ENCODE assay signal across 12 cellular contexts in the genomic region with DNA sequence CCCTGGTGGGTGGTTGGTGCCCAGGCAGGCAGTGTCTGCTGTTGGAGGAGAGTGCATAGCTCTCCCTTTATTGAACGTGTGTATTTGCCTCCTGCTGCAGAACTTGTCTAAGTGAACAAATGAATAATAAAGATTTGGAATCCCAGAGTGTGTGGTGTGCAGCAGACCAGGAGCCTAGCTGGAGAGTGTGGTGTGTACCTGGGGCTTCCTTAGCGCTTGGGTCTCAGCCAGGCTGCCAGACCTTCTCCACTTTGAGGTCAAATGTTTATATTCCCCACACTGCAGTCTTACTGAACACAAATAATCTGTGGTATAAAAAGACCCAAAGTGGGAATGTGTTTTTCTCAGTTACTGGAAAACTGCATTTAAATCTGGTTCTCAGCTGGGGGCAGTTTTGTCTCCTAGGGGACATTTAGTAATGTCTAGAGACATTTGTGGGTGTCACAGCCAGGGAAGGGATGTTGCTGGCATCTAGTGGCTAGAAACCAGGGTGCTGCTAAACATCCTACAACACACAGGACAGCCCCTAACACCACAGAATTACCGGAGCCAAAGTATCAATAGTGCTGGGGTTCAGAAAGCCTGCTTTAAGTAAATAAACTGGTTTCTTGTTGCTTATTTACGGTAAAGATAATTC. TPM values are rescaled to one million over a fixed set of nuclear protein-coding genes. Genes with fewer than 3 reads are reported as not detected.
DNase-seq lines count a peak whose midpoint lies in the region; ATAC-seq and TF ChIP-seq lines count a peak whose summit lies in the region.
"Had no signal": no experiment of that assay in that cellular context is flagged by ENCODE, and none has a peak within 500 bp of the region (broad histone marks: within the 10 kb centered on the region; RNA-seq: fewer than 3 reads in every experiment).

No MANE protein-coding gene starts in this region.

- ATAC-seq in activated T-helper 17 cell treated with anti-CD3 and anti-CD28 coated beads, Interleukin-2, amount 50 U/mL, for 72 hours (replicated peaks): peak; percentile 51
- ATAC-seq in natural killer cell treated with Interleukin-12 subunit alpha and Interleukin-12 subunit beta and Interleukin-15 and Interleukin-18, amount 100 ng/mL, for 72 hours: no peak
- ATAC-seq: left lung had no signal

- no peaks in the 10 kb centered on the region for H3K27me3 Mint-ChIP-seq in activated T-helper 17 cell treated with anti-CD3 and anti-CD28 coated beads, Interleukin-2, amount 50 U/mL, for 72 hours
- H3K27me3 Mint-ChIP-seq in natural killer cell treated with Interleukin-12 subunit alpha and Interleukin-12 subunit beta and Interleukin-15 and Interleukin-18, amount 100 ng/mL, for 72 hours: no peaks in the 10 kb centered on the region

- H3K27ac Mint-ChIP-seq in activated T-helper 17 cell treated with anti-CD3 and anti-CD28 coated beads, Interleukin-2, amount 50 U/mL, for 72 hours: no peak overlapping the region
- no peak overlapping the region for H3K27ac Mint-ChIP-seq in natural killer cell treated with Interleukin-12 subunit alpha and Interleukin-12 subunit beta and Interleukin-15 and Interleukin-18, amount 100 ng/mL, for 72 hours

- no peak overlapping the region for H3K4me3 Mint-ChIP-seq in activated T-helper 17 cell treated with anti-CD3 and anti-CD28 coated beads, Interleukin-2, amount 50 U/mL, for 72 hours
- H3K4me3 Mint-ChIP-seq in natural killer cell treated with Interleukin-12 subunit alpha and Interleukin-12 subunit beta and Interleukin-15 and Interleukin-18, amount 100 ng/mL, for 72 hours: no peak overlapping the region

- DNase-seq in DMS153 treated with DMSO at 0.1 percent for 48 hours (lab: John Stamatoyannopoulos, UW; ENCODE audit: unreplicated experiment): peak; percentile 22
- no peak for DNase-seq in DMS153 (lab: John Stamatoyannopoulos, UW)
- DNase-seq in HFF-Myc (ENCODE audit: extremely low read depth, low read depth): no peak
- DNase-seq in natural killer cell treated with Interleukin-12 subunit alpha and Interleukin-12 subunit beta and Interleukin-15 and Interleukin-18, amount 100 ng/mL, for 72 hours (ENCODE audit: low spot score): peak; percentile 25
- DNase-seq in NCI-H1694 treated with DMSO at 0.1 percent for 48 hours (lab: John Stamatoyannopoulos, UW): no peak
- no peak for DNase-seq in AG20443 (ENCODE audit: low spot score)
- no peak for DNase-seq in inferior parietal cortex (ENCODE audit: extremely low spot score)
- DNase-seq: 8988T had no signal

- H3K4me3 ChIP-seq in HFF-Myc (replicated peaks; ENCODE audit: low read depth, low read length): no peak overlapping the region
- H3K4me3 ChIP-seq: breast epithelium, left lung, SJSA1 had no signal

- no peaks in the 10 kb centered on the region for H3K9me3 Mint-ChIP-seq in activated T-helper 17 cell treated with anti-CD3 and anti-CD28 coated beads, Interleukin-2, amount 50 U/mL, for 72 hours
- no peaks in the 10 kb centered on the region for H3K9me3 Mint-ChIP-seq in natural killer cell treated with Interleukin-12 subunit alpha and Interleukin-12 subunit beta and Interleukin-15 and Interleukin-18, amount 100 ng/mL, for 72 hours

- H3K4me1 Mint-ChIP-seq in activated T-helper 17 cell treated with anti-CD3 and anti-CD28 coated beads, Interleukin-2, amount 50 U/mL, for 72 hours: no peaks in the 10 kb centered on the region
- H3K4me1 Mint-ChIP-seq in natural killer cell treated with Interleukin-12 subunit alpha and Interleukin-12 subunit beta and Interleukin-15 and Interleukin-18, amount 100 ng/mL, for 72 hours (ENCODE audit: low read depth in 2 of 2): peaks cover 0 to 6% of the 10 kb centered on the region in 2 donors

- TF ChIP-seq CTCF in HFF-Myc (IDR thresholded peaks at IDR 0.05; ENCODE audit: low read depth, low read length, missing control alignments): peak; percentile 28

- H3K36me3 Mint-ChIP-seq in activated T-helper 17 cell treated with anti-CD3 and anti-CD28 coated beads, Interleukin-2, amount 50 U/mL, for 72 hours (ENCODE audit: low read depth): peaks cover 49% of the 10 kb centered on the region
- H3K36me3 Mint-ChIP-seq in natural killer cell treated with Interleukin-12 subunit alpha and Interleukin-12 subunit beta and Interleukin-15 and Interleukin-18, amount 100 ng/mL, for 72 hours: no peaks in the 10 kb centered on the region

RNA-seq across cellular contexts. Expression of a gene that starts 23.6 kb away (rescaled TPM):
- 10 to 100 TPM in 1 of 2 donors, 1 to 10 TPM in 1; 3.8 to 17.7 TPM for total RNA-seq in activated T-helper 17 cell treated with anti-CD3 and anti-CD28 coated beads, Interleukin-2, amount 50 U/mL, for 72 hours
- 10 to 100 TPM; 17.2 to 22.5 TPM for total RNA-seq in natural killer cell treated with Interleukin-12 subunit alpha and Interleukin-12 subunit beta and Interleukin-15 and Interleukin-18, amount 100 ng/mL, for 72 hours

RNA-seq across cellular contexts. Expression of a gene that starts 41.2 kb away (rescaled TPM):
- under 1 TPM in 1 of 2 donors, not detected in 1; 0.82 TPM for total RNA-seq in activated T-helper 17 cell treated with anti-CD3 and anti-CD28 coated beads, Interleukin-2, amount 50 U/mL, for 72 hours
- total RNA-seq in natural killer cell treated with Interleukin-12 subunit alpha and Interleukin-12 subunit beta and Interleukin-15 and Interleukin-18, amount 100 ng/mL, for 72 hours: under 1 TPM in 1 of 2 donors, not detected in 1; 0.25 TPM
- total RNA-seq: SJSA1 had no signal

Comparison
In these comparisons a context has a peak if more than half of its experiments do, and no peak if none do; other contexts are left out.
1. DNase-seq: peak in DMS153 treated with DMSO at 0.1 percent for 48 hours (single experiment) and natural killer cell treated with Interleukin-12 subunit alpha and Interleukin-12 subunit beta and Interleukin-15 and Interleukin-18, amount 100 ng/mL, for 72 hours (single experiment); none in DMS153 (single experiment), HFF-Myc (single experiment), NCI-H1694 treated with DMSO at 0.1 percent for 48 hours (single experiment), AG20443 (single experiment) and inferior parietal cortex (single experiment).